Comparison of ENCODE assay signal across 9 cellular contexts in genomic region chr1:110674337-110675059, GRCh38. TPM values are rescaled to one million over a fixed set of nuclear protein-coding genes. Genes with fewer than 3 reads are reported as not detected.
A peak's percentile ranks its signal among the peaks of the same experiment; 100 is the strongest.
DNase-seq lines count a peak whose midpoint lies in the region; ATAC-seq and TF ChIP-seq lines count a peak whose summit lies in the region.
"Had no signal": no experiment of that assay in that cellular context is flagged by ENCODE, and none has a peak within 500 bp of the region (broad histone marks: within the 10 kb centered on the region; RNA-seq: fewer than 3 reads in every experiment).

Gene KCNA3 (minus strand): TSS chr1:110674940. CDS start chr1:110674809, 131 bp downstream.

- TF ChIP-seq CTCF in suprapubic skin (IDR thresholded peaks at IDR 0.05) = no peak

- DNase-seq in NCI-H1694 treated with DMSO at 0.1 percent for 48 hours (lab: John Stamatoyannopoulos, UW) (peak; percentile 33), occipital lobe (lab: John Stamatoyannopoulos, UW) (no peak), suprapubic skin (ENCODE audit: low spot score in 2 of 2) (no peak)
- peak; percentile 47 to 56 for DNase-seq in activated CD8-positive, alpha-beta memory T cell treated with anti-CD3 and anti-CD28 coated beads for 4 hours (ENCODE audit: low read depth in 2 of 2)

- peak; percentile 33 for ATAC-seq in GM18867 (IDR thresholded peaks at IDR 0.05; ENCODE audit: unreplicated experiment)
- peak; percentile 48 for ATAC-seq in esophagus mucosa
- ATAC-seq in GM21717 (IDR thresholded peaks at IDR 0.05; ENCODE audit: unreplicated experiment) = no peak
- ATAC-seq in HG02870 (IDR thresholded peaks at IDR 0.05; ENCODE audit: unreplicated experiment) = no peak

- peak within 1 kb of the TSS; percentile 59 for H3K4me3 ChIP-seq in suprapubic skin

- H3K36me3 ChIP-seq in suprapubic skin = no peaks in the 10 kb centered on the region

- no peaks in the 10 kb centered on the region for H3K9me3 ChIP-seq in suprapubic skin

- no peak within 1 kb of the TSS for H3K27ac ChIP-seq in suprapubic skin
- H3K27ac ChIP-seq: VCaP had no signal

- H3K4me1 ChIP-seq in suprapubic skin = peaks cover 17% of the 10 kb centered on the region

- 3% methylated on average over 53 of the region's 97 CpGs for WGBS in suprapubic skin

- TF ChIP-seq POLR2A in suprapubic skin (IDR thresholded peaks at IDR 0.05) = no peak

- H3K27me3 ChIP-seq in suprapubic skin = peaks cover 72% of the 10 kb centered on the region

- no peak for TF ChIP-seq EP300 in suprapubic skin (IDR thresholded peaks at IDR 0.05)

RNA-seq across cellular contexts. Expression of gene KCNA3, which starts in this region (rescaled TPM):
- total RNA-seq in esophagus mucosa (0.28 TPM), occipital lobe (34.3 TPM), suprapubic skin (1 to 10 TPM in 1 of 4 donors, under 1 TPM in 2, not detected in 1; 0.34 to 1.4 (median 0.80) TPM)

Comparison
In these comparisons a context has a peak if more than half of its experiments do, and no peak if none do; other contexts are left out.
1. RNA of gene KCNA3 (total RNA-seq): 34.3 TPM in occipital lobe (single experiment); 0.34 to 1.4 TPM in suprapubic skin and 0.28 TPM in esophagus mucosa (single experiment); every median in the first group is over 10 times any median in the second.
2. Peak in ATAC-seq in esophagus mucosa; RNA of the gene not detected or under 1 TPM.
3. DNase-seq: peak in NCI-H1694 treated with DMSO at 0.1 percent for 48 hours (single experiment) and activated CD8-positive, alpha-beta memory T cell treated with anti-CD3 and anti-CD28 coated beads for 4 hours (2 of 2); none in occipital lobe (single experiment) and suprapubic skin (0 of 2).